Comparison of ENCODE assay signal across 25 cellular contexts in genomic region chr17:29216856-29217255, GRCh38. TPM values are rescaled to one million over a fixed set of nuclear protein-coding genes. Genes with fewer than 3 reads are reported as not detected.
DNase-seq lines count a peak whose midpoint lies in the region; ATAC-seq and TF ChIP-seq lines count a peak whose summit lies in the region.
"Had no signal": no experiment of that assay in that cellular context is flagged by ENCODE, and none has a peak within 500 bp of the region (broad histone marks: within the 10 kb centered on the region; RNA-seq: fewer than 3 reads in every experiment).

No MANE protein-coding gene starts in this region.

- no peaks in the 10 kb centered on the region for H3K79me1 ChIP-seq in neuronal stem cell (ENCODE audit: low read depth, low read length)

- no peak overlapping the region for H3K27ac Mint-ChIP-seq in type B pancreatic cell
- H3K27ac Mint-ChIP-seq: CD4-positive, alpha-beta memory T cell; IgD-negative memory B cell had no signal

- TF ChIP-seq CTCF in RWPE2 (IDR thresholded peaks at IDR 0.05; ENCODE audit: poor library complexity, severe bottlenecking): no peak
- no peak for TF ChIP-seq CTCF in epithelial cell of esophagus (IDR thresholded peaks at IDR 0.05; ENCODE audit: insufficient read depth, low read depth, low read length, missing control alignments)
- TF ChIP-seq CTCF in type B pancreatic cell (conservative IDR thresholded peaks at IDR 0.05): no peak

- H3K9ac ChIP-seq in neuronal stem cell (ENCODE audit: low read depth, low read length, poor library complexity): no peak overlapping the region
- H3K9ac ChIP-seq: BLaER1 treated with 17β-estradiol and CSF1 and Interleukin-3, amounts not matched to agents 10 nM and 100 nM had no signal

- H2AK5ac ChIP-seq in neuronal stem cell (ENCODE audit: low read depth, low read length): no peak overlapping the region

- no peak overlapping the region for H3K4ac ChIP-seq in neuronal stem cell (ENCODE audit: low read length)

- H2BK15ac ChIP-seq in neuronal stem cell (ENCODE audit: low read length): no peak overlapping the region

- H3K4me3 ChIP-seq in RWPE2 (ENCODE audit: severe bottlenecking): no peak overlapping the region
- H3K4me3 ChIP-seq in epithelial cell of esophagus (ENCODE audit: low read length): no peak overlapping the region
- no peak overlapping the region for H3K4me3 ChIP-seq in neuronal stem cell (ENCODE audit: low read length in 2 of 2)
- H3K4me3 ChIP-seq: BLaER1 treated with 17β-estradiol and CSF1 and Interleukin-3, amounts not matched to agents 10 nM and 100 nM; GM12878 had no signal

- H3K14ac ChIP-seq in neuronal stem cell (ENCODE audit: low read length): no peak overlapping the region

- H3K36me3 ChIP-seq in RWPE2 (ENCODE audit: low read depth) (no peaks in the 10 kb centered on the region), neuronal stem cell (replicated peaks in 1 of 2; ENCODE audit: control insufficient read depth in 2 of 2, insufficient read depth in 2 of 2, low read length in 2 of 2) (no peaks in the 10 kb centered on the region)
- H3K36me3 ChIP-seq: BLaER1 treated with 17β-estradiol and CSF1 and Interleukin-3, amounts not matched to agents 10 nM and 100 nM had no signal

- H3K4me1 ChIP-seq in RWPE2 (ENCODE audit: insufficient read depth, poor library complexity, severe bottlenecking): peaks cover 26% of the 10 kb centered on the region
- peaks cover 0 to 4% of the 10 kb centered on the region in 2 donors for H3K4me1 ChIP-seq in neuronal stem cell (ENCODE audit: control insufficient read depth in 2 of 2, insufficient read depth in 1 of 2, low read depth in 1 of 2, low read length in 2 of 2)

- peaks cover 8% of the 10 kb centered on the region for H3K4me1 Mint-ChIP-seq in type B pancreatic cell (ENCODE audit: unreplicated experiment)

- H4K91ac ChIP-seq in neuronal stem cell (ENCODE audit: low read depth, low read length, poor library complexity): no peak overlapping the region

- no peak overlapping the region for H3K23ac ChIP-seq in neuronal stem cell (ENCODE audit: low read depth, low read length, poor library complexity)

- DNase-seq in HT1080 (ENCODE audit: low read depth) (peak; percentile 17), RWPE2 (ENCODE audit: low spot score) (no peak), epithelial cell of esophagus (ENCODE audit: low read depth) (peak; percentile 91), neuronal stem cell (ENCODE audit: low spot score) (no peak), type B pancreatic cell (ENCODE audit: extremely low spot score, unreplicated experiment) (no peak), AG08396 (ENCODE audit: low spot score) (no peak)
- DNase-seq: AML-193; CD4-positive, alpha-beta memory T cell; COR-L47; GDM1; HCEC 1CT; NCI-H1105; NCI-H1436 treated with DMSO at 0.1 percent for 48 hours; NCI-H2029; NCI-H446; NCI-H524 treated with DMSO at 0.1 percent for 48 hours; NCI-H774; SHP77 had no signal

- H2BK120ac ChIP-seq in neuronal stem cell (ENCODE audit: low read depth, low read length): no peak overlapping the region

- H3K4me3 Mint-ChIP-seq in type B pancreatic cell: no peak overlapping the region
- H3K4me3 Mint-ChIP-seq: CD4-positive, alpha-beta memory T cell; IgD-negative memory B cell had no signal

- H3K9me3 ChIP-seq in RWPE2 (ENCODE audit: severe bottlenecking) (no peaks in the 10 kb centered on the region), neuronal stem cell (replicated peaks in 1 of 2; ENCODE audit: control insufficient read depth in 2 of 2, insufficient read depth in 1 of 2, low read depth in 1 of 2, low read length in 2 of 2) (no peaks in the 10 kb centered on the region)
- H3K9me3 ChIP-seq: BLaER1 treated with 17β-estradiol and CSF1 and Interleukin-3, amounts not matched to agents 10 nM and 100 nM had no signal

- H2BK5ac ChIP-seq in neuronal stem cell (ENCODE audit: low read length): no peak overlapping the region

- no peak overlapping the region for H4K8ac ChIP-seq in neuronal stem cell (ENCODE audit: low read depth, low read length)

- H3K27me3 ChIP-seq in RWPE2 (ENCODE audit: insufficient read depth, poor library complexity, severe bottlenecking) (no peaks in the 10 kb centered on the region), neuronal stem cell (ENCODE audit: control insufficient read depth in 3 of 3, insufficient read depth in 3 of 3, low read depth in 1 of 3, low read length in 3 of 3) (no peaks in the 10 kb centered on the region)
- H3K27me3 ChIP-seq: BLaER1 treated with 17β-estradiol and CSF1 and Interleukin-3, amounts not matched to agents 10 nM and 100 nM had no signal

- no CpG with 5 or more reads among the region's 5 CpGs for WGBS in neuronal stem cell (ENCODE audit: extremely low coverage in 2 of 2, insufficient read length in 2 of 2, insufficient replicate concordance in 1 of 2), 2 donors

- H3K27ac ChIP-seq in RWPE2 (ENCODE audit: poor library complexity, severe bottlenecking) (peak overlapping the region; percentile 13), neuronal stem cell (replicated peaks; ENCODE audit: low read length) (no peak overlapping the region)
- H3K27ac ChIP-seq: BLaER1 treated with 17β-estradiol and CSF1 and Interleukin-3, amounts not matched to agents 10 nM and 100 nM had no signal

- no peak overlapping the region for H2BK12ac ChIP-seq in neuronal stem cell (ENCODE audit: low read length)

- H2AFZ ChIP-seq in neuronal stem cell (ENCODE audit: low read length): no peak overlapping the region

- no peaks in the 10 kb centered on the region for H3K9me3 Mint-ChIP-seq in type B pancreatic cell
- H3K9me3 Mint-ChIP-seq: CD4-positive, alpha-beta memory T cell; IgD-negative memory B cell had no signal

- ATAC-seq in RWPE2 (ENCODE audit: low read depth) (peak; percentile 49; the same call in 2 of the 3 replicates), GM18502 (IDR thresholded peaks at IDR 0.05; ENCODE audit: poor library complexity, unreplicated experiment) (no peak)
- ATAC-seq: GM12878 had no signal

- no peak overlapping the region for H3K4me2 ChIP-seq in neuronal stem cell (ENCODE audit: insufficient read depth, low read length, poor library complexity, severe bottlenecking)

- no peaks in the 10 kb centered on the region for H3K27me3 Mint-ChIP-seq in type B pancreatic cell

- H3K18ac ChIP-seq in neuronal stem cell (ENCODE audit: low read length): peak overlapping the region; percentile 18

- no peaks in the 10 kb centered on the region for H3K36me3 Mint-ChIP-seq in type B pancreatic cell
- H3K36me3 Mint-ChIP-seq: CD4-positive, alpha-beta memory T cell; IgD-negative memory B cell had no signal

RNA-seq across cellular contexts. Expression of gene CRYBA1, which starts 29.8 kb away (rescaled TPM):
- total RNA-seq in HT1080 (2014; rRNA removed; shearing (Covaris generic)): not detected in 2 replicates
- polyA plus RNA-seq in HT1080 (2015; cell fraction: cytosol; rRNA removed): 0.12 TPM in 1 of 2 replicates, not detected in the other
- polyA plus RNA-seq in HT1080 (2015; cell fraction: nucleus; rRNA removed): not detected in 2 replicates
- polyA plus RNA-seq in neuronal stem cell (2013, experiment 1 of 2): 0.89 TPM
- 0.76 TPM for polyA plus RNA-seq in neuronal stem cell (2013, experiment 2 of 2)
- 1.4 TPM in 1 of 2 replicates, not detected in the other for total RNA-seq in type B pancreatic cell (ENCODE audit: low replicate concordance)
- total RNA-seq: CD4-positive, alpha-beta memory T cell; GM12878; H1; SK-MEL-5 had no signal
- polyA plus RNA-seq: AG04450; CD4-positive, alpha-beta memory T cell; GM12878; H1; IgD-negative memory B cell had no signal

RNA-seq across cellular contexts. Expression of gene MYO18A, which starts 36.7 kb away (rescaled TPM):
- 17.0 and 21.0 TPM in 2 replicates for total RNA-seq in HT1080 (2014; rRNA removed; shearing (Covaris generic))
- 6.9 and 7.5 TPM in 2 replicates for polyA plus RNA-seq in HT1080 (2015; cell fraction: cytosol; rRNA removed)
- polyA plus RNA-seq in HT1080 (2015; cell fraction: nucleus; rRNA removed): 45.6 and 55.3 TPM in 2 replicates
- 12.3 TPM for polyA plus RNA-seq in neuronal stem cell (2013, experiment 1 of 2)
- 12.3 TPM for polyA plus RNA-seq in neuronal stem cell (2013, experiment 2 of 2)
- total RNA-seq in type B pancreatic cell (ENCODE audit: low replicate concordance): 46.6 and 49.1 TPM in 2 replicates

Comparison
In these comparisons a context has a peak if more than half of its experiments do, and no peak if none do; other contexts are left out.
1. DNase-seq: peak in HT1080 (single experiment) and epithelial cell of esophagus (single experiment); none in RWPE2 (single experiment), neuronal stem cell (single experiment), type B pancreatic cell (single experiment) and AG08396 (single experiment).